12 cellular contexts compared by ENCODE assay signal in the genomic region with DNA sequence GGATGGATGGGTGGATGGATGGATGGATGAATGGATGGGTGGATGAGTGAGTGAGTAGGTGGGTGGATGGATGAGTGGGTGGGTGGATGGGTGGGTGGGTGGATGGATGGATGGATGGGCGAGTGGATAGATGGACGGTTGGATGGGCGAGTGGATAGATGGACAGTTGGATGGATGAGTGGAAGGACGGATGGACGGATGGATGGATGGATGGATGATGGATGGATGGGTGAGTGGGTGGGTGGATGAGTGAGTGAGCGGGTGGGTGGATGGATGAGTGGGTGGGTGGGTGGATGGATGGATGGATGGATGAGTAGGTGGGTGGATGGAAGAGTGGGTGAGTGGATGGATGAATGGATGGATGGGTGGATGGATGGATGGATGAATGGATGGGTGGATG. TPM values are rescaled to one million over a fixed set of nuclear protein-coding genes. Genes with fewer than 3 reads are reported as not detected.
"Had no signal": no experiment of that assay in that cellular context is flagged by ENCODE, and none has a peak within 500 bp of the region (broad histone marks: within the 10 kb centered on the region; RNA-seq: fewer than 3 reads in every experiment).

No MANE protein-coding gene starts in this region.

RNA-seq across cellular contexts. Expression of gene DRC7, which starts 35.2 kb away (rescaled TPM):
- total RNA-seq: left cardiac atrium, left colon, left ventricle myocardium inferior, left ventricle myocardium superior, lower leg skin, mammary epithelial cell, mesenteric fat pad, mesothelial cell of epicardium, mucosa of descending colon, myocyte had no signal
- polyA plus RNA-seq: immature natural killer cell, keratinocyte had no signal
